ENCODE assay signal across 1 cellular context in genomic region chr7:47852330-47853245, GRCh38.
TF ChIP-seq lines count a peak whose summit lies in the region.

No MANE protein-coding gene starts in this region.

TF ChIP-seq in GM23338, 12 proteins besides CTCF, POLR2A, EP300 and RAD21 (continued from another document):
- TF ChIP-seq ZNF462 (CRISPR knock-in tag; IDR thresholded peaks at IDR 0.05) (no peak), ZNF114 (CRISPR knock-in tag; IDR thresholded peaks at IDR 0.05) (no peak), REST (IDR thresholded peaks at IDR 0.05; ENCODE audit: unreplicated experiment) (no peak)
